Comparison of ENCODE assay signal across 27 cellular contexts in the genomic region with DNA sequence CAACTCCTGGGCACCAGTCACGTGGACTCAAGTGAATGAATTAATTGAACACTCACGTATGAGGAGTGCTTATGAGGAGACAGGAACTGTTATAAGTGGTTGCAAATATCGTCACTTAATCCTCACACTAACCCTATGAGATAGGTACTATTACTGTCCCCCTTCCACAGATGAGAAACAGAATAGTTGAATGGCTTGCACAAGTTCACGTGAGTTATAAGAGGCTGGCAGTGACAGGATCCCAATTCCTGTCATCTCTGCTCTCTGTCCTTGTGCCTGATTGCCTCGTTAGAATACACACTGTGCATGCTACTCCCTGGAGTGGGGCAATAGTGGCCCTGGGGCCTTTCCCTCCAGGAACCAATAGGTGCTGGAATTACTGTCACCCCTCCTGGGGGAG.
"Had no signal": no experiment of that assay in that cellular context is flagged by ENCODE, and none has a peak within 500 bp of the region (broad histone marks: within the 10 kb centered on the region; RNA-seq: fewer than 3 reads in every experiment).

No MANE protein-coding gene starts in this region.

- H3K4me1 Mint-ChIP-seq: activated CD4-positive, alpha-beta T cell treated with anti-CD3 and anti-CD28 coated beads, Interleukin-2, amount 10 ng/mL, durations not matched to agents 24 days and 14 days; activated naive CD4-positive, alpha-beta T cell treated with anti-CD3 and anti-CD28 coated beads, Interleukin-2, amount 50 U/mL, for 24 hours; activated naive CD8-positive, alpha-beta T cell treated with anti-CD3 and anti-CD28 coated beads, Interleukin-2, amount 50 U/mL, for 24 hours; central memory CD8-positive, alpha-beta T cell had no signal

- DNase-seq: activated CD4-positive, alpha-beta memory T cell treated with anti-CD3 and anti-CD28 coated beads for 36 hours; activated CD4-positive, alpha-beta T cell treated with anti-CD3 and anti-CD28 coated beads, Interleukin-2, amount 10 ng/mL, durations not matched to agents 24 days and 14 days; activated CD4-positive, CD25-positive, alpha-beta regulatory T cell treated with anti-CD3 and anti-CD28 coated beads, Interleukin-2, amount 50 U/mL, for 72 hours; activated CD8-positive, alpha-beta memory T cell treated with anti-CD3 and anti-CD28 coated beads, Interleukin-2, amount 50 U/mL, for 4 hours; activated gamma-delta T cell treated with Interleukin-2 at 50 U/mL for 16 hours; activated naive CD8-positive, alpha-beta T cell treated with anti-CD3 and anti-CD28 coated beads, Interleukin-2, amount 50 U/mL, for 24 hours; activated T-cell treated with anti-CD3 and anti-CD28 coated beads, Interleukin-2, amount 50 U/mL, for 1 hour; amygdala; dermis blood vessel endothelial cell; effector CD4-positive, alpha-beta T cell; esophagus squamous epithelium; foreskin melanocyte; islet precursor cell; left colon; lower lobe of right lung; mesendoderm; mucosa of descending colon; retina; stimulated activated CD4-positive, alpha-beta T cell treated with anti-CD3 and anti-CD28 coated beads, Interleukin-2, amount 100 ng/mL, for 48 hours; stimulated activated naive CD4-positive, alpha-beta T cell treated with Interleukin-2 at 50 U/mL for 16 hours; T-helper 2 cell; transverse colon; uterus had no signal

- H3K27ac Mint-ChIP-seq: activated CD4-positive, alpha-beta memory T cell treated with anti-CD3 and anti-CD28 coated beads for 36 hours; activated CD4-positive, alpha-beta T cell treated with anti-CD3 and anti-CD28 coated beads, Interleukin-2, amount 10 ng/mL, durations not matched to agents 24 days and 14 days; activated naive CD4-positive, alpha-beta T cell treated with anti-CD3 and anti-CD28 coated beads, Interleukin-2, amount 50 U/mL, for 24 hours; activated naive CD8-positive, alpha-beta T cell treated with anti-CD3 and anti-CD28 coated beads, Interleukin-2, amount 50 U/mL, for 24 hours; activated T-helper 1 cell treated with anti-CD3 and anti-CD28 coated beads, Interleukin-12 subunit alpha, Interleukin-12 subunit beta, Interleukin-2, Interleukin-4 antibody, amounts not matched to agents 30 ng/mL and 10 ng/mL and 1 ng/mL, durations not matched to agents 14 hours and 24 hours and 36 hours; nephron had no signal

- H3K27me3 Mint-ChIP-seq: activated CD4-positive, alpha-beta T cell treated with anti-CD3 and anti-CD28 coated beads, Interleukin-2, amount 10 ng/mL, durations not matched to agents 24 days and 14 days; activated naive CD4-positive, alpha-beta T cell treated with anti-CD3 and anti-CD28 coated beads, Interleukin-2, amount 50 U/mL, for 24 hours had no signal

- H3K4me3 Mint-ChIP-seq: activated CD4-positive, alpha-beta memory T cell treated with anti-CD3 and anti-CD28 coated beads for 36 hours; activated CD4-positive, alpha-beta T cell treated with anti-CD3 and anti-CD28 coated beads, Interleukin-2, amount 10 ng/mL, durations not matched to agents 24 days and 14 days; activated naive CD4-positive, alpha-beta T cell treated with anti-CD3 and anti-CD28 coated beads, Interleukin-2, amount 50 U/mL, for 24 hours; activated naive CD8-positive, alpha-beta T cell treated with anti-CD3 and anti-CD28 coated beads, Interleukin-2, amount 50 U/mL, for 24 hours; activated T-helper 1 cell treated with anti-CD3 and anti-CD28 coated beads, Interleukin-12 subunit alpha, Interleukin-12 subunit beta, Interleukin-2, Interleukin-4 antibody, amounts not matched to agents 30 ng/mL and 10 ng/mL and 1 ng/mL, durations not matched to agents 14 hours and 24 hours and 36 hours; central memory CD8-positive, alpha-beta T cell; nephron had no signal

- H3K9me3 Mint-ChIP-seq: activated CD4-positive, alpha-beta memory T cell treated with anti-CD3 and anti-CD28 coated beads for 36 hours; activated CD4-positive, alpha-beta T cell treated with anti-CD3 and anti-CD28 coated beads, Interleukin-2, amount 10 ng/mL, durations not matched to agents 24 days and 14 days; activated naive CD4-positive, alpha-beta T cell treated with anti-CD3 and anti-CD28 coated beads, Interleukin-2, amount 50 U/mL, for 24 hours; activated naive CD8-positive, alpha-beta T cell treated with anti-CD3 and anti-CD28 coated beads, Interleukin-2, amount 50 U/mL, for 24 hours; activated T-helper 1 cell treated with anti-CD3 and anti-CD28 coated beads, Interleukin-12 subunit alpha, Interleukin-12 subunit beta, Interleukin-2, Interleukin-4 antibody, amounts not matched to agents 30 ng/mL and 10 ng/mL and 1 ng/mL, durations not matched to agents 14 hours and 24 hours and 36 hours; central memory CD8-positive, alpha-beta T cell; nephron had no signal

- ATAC-seq: left colon, lower lobe of right lung, mucosa of descending colon had no signal

- H3K36me3 Mint-ChIP-seq: activated CD4-positive, alpha-beta memory T cell treated with anti-CD3 and anti-CD28 coated beads for 36 hours; activated naive CD4-positive, alpha-beta T cell treated with anti-CD3 and anti-CD28 coated beads, Interleukin-2, amount 50 U/mL, for 24 hours had no signal
